15 cellular contexts compared by ENCODE assay signal in the genomic region with DNA sequence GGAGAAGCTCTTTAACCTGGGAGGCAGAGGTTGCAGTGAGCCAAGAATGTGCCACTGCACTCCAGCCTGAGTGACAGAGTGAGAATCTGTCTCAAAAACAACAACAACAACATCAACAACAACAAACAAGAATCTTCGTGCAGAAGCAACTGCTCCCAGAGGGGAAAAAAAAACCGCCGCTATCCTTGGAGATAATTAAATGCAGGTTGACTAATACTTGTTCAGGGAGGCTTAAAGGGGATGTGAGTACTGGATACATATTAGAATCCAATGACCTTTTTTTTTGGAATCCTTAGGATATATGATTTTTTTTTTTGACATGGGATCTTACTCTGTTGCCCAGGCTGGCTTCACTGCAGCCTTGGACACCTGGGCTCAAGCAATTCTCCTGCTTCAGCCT.
DNase-seq lines count a peak whose midpoint lies in the region; ATAC-seq, FAIRE-seq and TF ChIP-seq lines count a peak whose summit lies in the region.
"Had no signal": no experiment of that assay in that cellular context is flagged by ENCODE, and none has a peak within 500 bp of the region (broad histone marks: within the 10 kb centered on the region; RNA-seq: fewer than 3 reads in every experiment).

No MANE protein-coding gene starts in this region.

- H2BK12ac ChIP-seq in trophoblast cell (ENCODE audit: low read length), result peak overlapping the region; percentile 46

- CTCF ChIA-PET in IMR-90 (lab: Yijun Ruan, JAX), result interaction anchor here (0.6 to 1.6 kb wide), 7 partner anchors 17 to 268 kb away, joined by 3 to 11 read pairs (median 4); a partner anchor contains a TSS

- BruUV-seq in IMR-90 (replicated peaks; lab: Mats Ljungman, UMichigan), result no TSS peak

- intact Hi-C loops in IMR-90 (cut with micrococcal nuclease), result loop anchor here (1.0 kb wide), 1 partner anchor 256 kb away; no protein-coding TSS in a partner anchor

- no CpG with 5 or more reads among the region's 3 CpGs for WGBS in IMR-90 (ENCODE audit: extremely low coverage in 2 of 2, insufficient read length in 1 of 2), 2 experiments
- WGBS in trophoblast cell (ENCODE audit: extremely low coverage, insufficient coverage, insufficient read length), result no CpG with 5 or more reads among the region's 3 CpGs

- no peak overlapping the region for H3K4me3 ChIP-seq in AG10803 (ENCODE audit: low read length)
- no peak overlapping the region for H3K4me3 ChIP-seq in IMR-90 (ENCODE audit: insufficient read depth, low read depth, low read length)
- no peak overlapping the region for H3K4me3 ChIP-seq in fibroblast of mammary gland (ENCODE audit: control insufficient read depth, low read depth, low read length)
- no peak overlapping the region for H3K4me3 ChIP-seq in trophoblast cell (ENCODE audit: low read depth, low read length)
- H3K4me3 ChIP-seq: BLaER1, GM12878, HAP-1, K562 had no signal

- H2AFZ ChIP-seq in IMR-90 (replicated peaks; ENCODE audit: low read length, poor library complexity) (no peak overlapping the region), trophoblast cell (ENCODE audit: insufficient read depth, low read length, poor library complexity) (no peak overlapping the region)

- H3K79me1 ChIP-seq in IMR-90 (ENCODE audit: low read depth in 1 of 2, low read length in 2 of 2) (no peaks in the 10 kb centered on the region), trophoblast cell (ENCODE audit: low read length) (no peaks in the 10 kb centered on the region)

- no peak overlapping the region for H3K9ac ChIP-seq in IMR-90 (ENCODE audit: low read depth, low read length)
- H3K9ac ChIP-seq in trophoblast cell (ENCODE audit: low read length), result no peak overlapping the region
- H3K9ac ChIP-seq: BLaER1 had no signal

- no peak overlapping the region for H2AK9ac ChIP-seq in IMR-90 (replicated peaks; ENCODE audit: low read depth, low read length, poor library complexity)

- dilution Hi-C loops in IMR-90 (cut with HindIII; ENCODE audit: low sequenced_read_pairs, unreplicated experiment), result no loop called here

- TF ChIP-seq CTCF in AG10803 (conservative IDR thresholded peaks at IDR 0.05; ENCODE audit: low read length) (no peak), IMR-90 (conservative IDR thresholded peaks at IDR 0.05; ENCODE audit: low read depth, low read length) (no peak), fibroblast of mammary gland (conservative IDR thresholded peaks at IDR 0.05; ENCODE audit: control insufficient read depth, insufficient read depth, low read depth, low read length) (no peak)

- H3K36me3 ChIP-seq in IMR-90 (ENCODE audit: control insufficient read depth, insufficient read depth, low read length), result no peaks in the 10 kb centered on the region
- no peaks in the 10 kb centered on the region for H3K36me3 ChIP-seq in trophoblast cell (ENCODE audit: control insufficient read depth in 1 of 2, insufficient read depth in 2 of 2, low read length in 2 of 2)
- H3K36me3 ChIP-seq: HAP-1 had no signal

- H2BK120ac ChIP-seq in IMR-90 (ENCODE audit: low read depth, low read length), result 0 out of 2 replicates have a peak overlapping the region, but pooled peaks have one; percentile 82
- peak overlapping the region; percentile 59 for H2BK120ac ChIP-seq in trophoblast cell (ENCODE audit: insufficient read depth, low read length, poor library complexity)

- H3K14ac ChIP-seq in IMR-90 (replicated peaks; ENCODE audit: low read depth, low read length) (no peak overlapping the region), trophoblast cell (ENCODE audit: low read length) (no peak overlapping the region)

- H3K27ac ChIP-seq in IMR-90 (ENCODE audit: insufficient read depth, low read length) (no peak overlapping the region), trophoblast cell (ENCODE audit: low read depth, low read length) (peak overlapping the region; percentile 77)

- H2AK5ac ChIP-seq in IMR-90 (ENCODE audit: low read depth, low read length) (peak overlapping the region; percentile 46; the same call in 1 of the 2 replicates), trophoblast cell (ENCODE audit: low read length) (no peak overlapping the region)

- H4K12ac ChIP-seq in trophoblast cell (ENCODE audit: low read depth, low read length), result no peak overlapping the region

- FAIRE-seq in GM12892 (lab: Jason Lieb, UNC), result no peak
- FAIRE-seq: GM12878, H1 had no signal

- H3K79me2 ChIP-seq in trophoblast cell (ENCODE audit: control insufficient read depth, insufficient read depth, low read length, poor library complexity), result no peaks in the 10 kb centered on the region

- DNase-seq in AG10803 (ENCODE audit: low read depth) (peak; percentile 38), IMR-90 (no peak), fibroblast of mammary gland (ENCODE audit: low read depth) (peak; percentile 31), trophoblast cell (no peak), SW480 (ENCODE audit: low spot score) (no peak), NCI-H2081 treated with DMSO at 0.1 percent for 48 hours (lab: John Stamatoyannopoulos, UW) (no peak), GM12892 (ENCODE audit: insufficient read length) (no peak), Ammon's horn (ENCODE audit: low spot score) (no peak)
- DNase-seq: CD8-positive, alpha-beta memory T cell had no signal

- peaks cover 4% of the 10 kb centered on the region for H3K27me3 ChIP-seq in IMR-90 (ENCODE audit: control insufficient read depth, insufficient read depth, low read length)
- H3K27me3 ChIP-seq in trophoblast cell (ENCODE audit: insufficient read depth, low read length), result no peaks in the 10 kb centered on the region
- H3K27me3 ChIP-seq: BLaER1 had no signal

- in situ Hi-C loops in IMR-90 (cut with MboI; ENCODE audit: low sequenced_read_pairs), result no loop called here

- TF ChIP-seq RAD21 in IMR-90 (IDR thresholded peaks at IDR 0.05; ENCODE audit: low read length), result no peak

- H3K4me1 ChIP-seq in IMR-90 (ENCODE audit: control insufficient read depth, insufficient read depth, low read length), result peaks cover 5% of the 10 kb centered on the region
- H3K4me1 ChIP-seq in trophoblast cell (ENCODE audit: control insufficient read depth in 1 of 2, insufficient read depth in 2 of 2, low read length in 2 of 2), result peaks cover 8 to 16% of the 10 kb centered on the region in 2 experiments
- H3K4me1 ChIP-seq: Caco-2, HAP-1 had no signal

- H3K9me3 ChIP-seq in IMR-90 (ENCODE audit: control insufficient read depth, insufficient read depth, low read length) (peaks cover 2% of the 10 kb centered on the region), trophoblast cell (ENCODE audit: insufficient read depth, low read depth, low read length) (no peaks in the 10 kb centered on the region)
- H3K9me3 ChIP-seq: HAP-1 had no signal

- peaks cover 7% of the 10 kb centered on the region for H3K9me1 ChIP-seq in IMR-90 (ENCODE audit: insufficient read depth, low read length)

- no peak overlapping the region for H4K5ac ChIP-seq in IMR-90 (ENCODE audit: low read depth, low read length)

- H4K20me1 ChIP-seq in IMR-90 (ENCODE audit: insufficient read depth, low read length), result no peaks in the 10 kb centered on the region; the same call in 1 of the 2 replicates
- H4K20me1 ChIP-seq: BLaER1 had no signal

- H3K4ac ChIP-seq in IMR-90 (ENCODE audit: low read depth, low read length), result peak overlapping the region; percentile 11; the same call in 1 of the 2 replicates
- H3K4ac ChIP-seq in trophoblast cell (ENCODE audit: low read depth, low read length), result no peak overlapping the region

- H3K4me2 ChIP-seq in IMR-90 (ENCODE audit: low read depth, low read length) (no peak overlapping the region), trophoblast cell (ENCODE audit: low read length) (no peak overlapping the region)

- POLR2A ChIA-PET in IMR-90 (lab: Charles Lee; ENCODE audit: unreplicated experiment), result no interaction called here

- H4K8ac ChIP-seq in IMR-90 (ENCODE audit: low read depth in 2 of 2, low read length in 2 of 2) (no peak overlapping the region), trophoblast cell (ENCODE audit: low read depth, low read length) (no peak overlapping the region)

- no peak for TF ChIP-seq POLR2A in IMR-90 (IDR thresholded peaks at IDR 0.05; ENCODE audit: low read depth, low read length)
- TF ChIP-seq POLR2A in GM12892 (IDR thresholded peaks at IDR 0.05; ENCODE audit: low read depth, low read length), result no peak

- 0 out of 2 replicates have a peak overlapping the region, but pooled peaks have one; percentile 13 for H2BK20ac ChIP-seq in IMR-90 (ENCODE audit: low read depth, low read length)

- H3K18ac ChIP-seq in IMR-90 (ENCODE audit: low read depth, low read length), result no peak overlapping the region
- no peak overlapping the region for H3K18ac ChIP-seq in trophoblast cell (ENCODE audit: low read length)

- H2BK5ac ChIP-seq in IMR-90 (ENCODE audit: low read depth, low read length, poor library complexity, severe bottlenecking) (no peak overlapping the region), trophoblast cell (ENCODE audit: low read depth, low read length, poor library complexity) (no peak overlapping the region)

- H2BK15ac ChIP-seq in IMR-90 (ENCODE audit: low read depth, low read length), result no peak overlapping the region

- H3K56ac ChIP-seq in IMR-90 (ENCODE audit: extremely low read depth, insufficient read depth, low read length), result no peak overlapping the region

- no peak for ATAC-seq in IMR-90 (ENCODE audit: low read depth)
- ATAC-seq: GM12878 had no signal

- H3K23ac ChIP-seq in IMR-90 (ENCODE audit: low read depth, low read length) (no peak overlapping the region), trophoblast cell (ENCODE audit: low read length) (no peak overlapping the region)

- H4K91ac ChIP-seq in IMR-90 (ENCODE audit: insufficient read depth, low read depth, low read length) (no peak overlapping the region), trophoblast cell (ENCODE audit: low read depth, low read length) (peak overlapping the region; percentile 69)

TF ChIP-seq in IMR-90, 13 proteins besides CTCF, POLR2A, EP300 and RAD21 (continues in another document):
- no peak for TF ChIP-seq MXI1 (IDR thresholded peaks at IDR 0.05; ENCODE audit: borderline replicate concordance, low read depth, low read length)
- no peak for TF ChIP-seq SMC3 (IDR thresholded peaks at IDR 0.05; ENCODE audit: low read depth, low read length)
- TF ChIP-seq MAFK (IDR thresholded peaks at IDR 0.05; ENCODE audit: low read depth, low read length), result no peak
- TF ChIP-seq BHLHE40 (IDR thresholded peaks at IDR 0.05; ENCODE audit: low read depth, low read length), result no peak
- no peak for TF ChIP-seq CHD1 (IDR thresholded peaks at IDR 0.05; ENCODE audit: low read depth, low read length)
- TF ChIP-seq FOS (IDR thresholded peaks at IDR 0.05; ENCODE audit: low read depth, low read length), result no peak
- no peak for TF ChIP-seq CEBPB (IDR thresholded peaks at IDR 0.05; ENCODE audit: low read depth, low read length)
- TF ChIP-seq RCOR1 (IDR thresholded peaks at IDR 0.05; ENCODE audit: insufficient replicate concordance, low read length), result no peak
- TF ChIP-seq RFX5 (IDR thresholded peaks at IDR 0.05; ENCODE audit: low read depth, low read length), result no peak
- TF ChIP-seq NFE2L2 (IDR thresholded peaks at IDR 0.05; ENCODE audit: low read depth, low read length), result no peak

Comparison
In these comparisons a context has a peak if more than half of its experiments do, and no peak if none do; other contexts are left out.
1. DNase-seq: peak in AG10803 (single experiment) and fibroblast of mammary gland (single experiment); none in IMR-90 (single experiment), trophoblast cell (0 of 2), SW480 (single experiment), NCI-H2081 treated with DMSO at 0.1 percent for 48 hours (single experiment), GM12892 (single experiment) and Ammon's horn (single experiment).